ENCODE assay signal across 3 cellular contexts in the genomic region with DNA sequence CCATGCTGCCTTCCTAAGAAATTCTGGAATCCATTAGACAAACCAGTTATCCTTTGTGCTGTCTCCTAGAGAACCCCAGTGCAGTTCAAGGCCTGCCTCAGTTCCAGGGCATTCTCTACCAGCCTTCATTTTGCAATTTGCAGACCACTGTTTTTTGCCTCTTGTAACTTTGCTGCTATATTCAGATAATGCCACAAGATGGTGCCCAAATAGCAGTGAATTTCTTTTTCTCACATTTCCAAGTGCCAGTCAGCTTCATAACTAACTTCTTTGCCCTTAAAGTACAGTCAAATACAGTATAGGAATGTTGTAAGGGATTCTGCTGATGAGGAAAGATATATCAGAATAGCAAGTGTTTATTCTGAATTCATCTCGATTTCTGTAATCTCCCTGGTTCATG.
TF ChIP-seq lines count a peak whose summit lies in the region.

No MANE protein-coding gene starts in this region.

TF ChIP-seq in IMR-90, 13 proteins besides CTCF, POLR2A, EP300 and RAD21:
- TF ChIP-seq SMC3 (IDR thresholded peaks at IDR 0.05; ENCODE audit: low read depth, low read length) (peak; percentile 65), BHLHE40 (IDR thresholded peaks at IDR 0.05; ENCODE audit: low read depth, low read length) (no peak)

TF ChIP-seq in K562, 482 proteins besides CTCF, POLR2A, EP300 and RAD21:
- TF ChIP-seq PRPF4 (IDR thresholded peaks at IDR 0.05; ENCODE audit: insufficient read depth, low read depth, low read length, poor library complexity, severe bottlenecking) (no peak), HEY1 (CRISPR knock-in tag; IDR thresholded peaks at IDR 0.05; ENCODE audit: borderline replicate concordance) (no peak), DNMT1 (IDR thresholded peaks at IDR 0.05) (no peak), U2AF2 (optimal IDR thresholded peaks at IDR 0.05; ENCODE audit: low read depth, low read length) (no peak), ZBTB8A (IDR thresholded peaks at IDR 0.05; ENCODE audit: partially characterized antibody) (no peak), NFRKB (IDR thresholded peaks at IDR 0.05; ENCODE audit: low read depth) (no peak), ZNF561 (CRISPR knock-in tag; conservative IDR thresholded peaks at IDR 0.05) (no peak)
- TF ChIP-seq, protein P1, sequence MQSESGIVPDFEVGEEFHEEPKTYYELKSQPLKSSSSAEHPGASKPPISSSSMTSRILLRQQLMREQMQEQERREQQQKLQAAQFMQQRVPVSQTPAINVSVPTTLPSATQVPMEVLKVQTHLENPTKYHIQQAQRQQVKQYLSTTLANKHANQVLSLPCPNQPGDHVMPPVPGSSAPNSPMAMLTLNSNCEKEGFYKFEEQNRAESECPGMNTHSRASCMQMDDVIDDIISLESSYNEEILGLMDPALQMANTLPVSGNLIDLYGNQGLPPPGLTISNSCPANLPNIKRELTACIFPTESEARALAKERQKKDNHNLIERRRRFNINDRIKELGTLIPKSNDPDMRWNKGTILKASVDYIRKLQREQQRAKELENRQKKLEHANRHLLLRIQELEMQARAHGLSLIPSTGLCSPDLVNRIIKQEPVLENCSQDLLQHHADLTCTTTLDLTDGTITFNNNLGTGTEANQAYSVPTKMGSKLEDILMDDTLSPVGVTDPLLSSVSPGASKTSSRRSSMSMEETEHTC (IDR thresholded peaks at IDR 0.05), result no peak
- TF ChIP-seq, protein P2, sequence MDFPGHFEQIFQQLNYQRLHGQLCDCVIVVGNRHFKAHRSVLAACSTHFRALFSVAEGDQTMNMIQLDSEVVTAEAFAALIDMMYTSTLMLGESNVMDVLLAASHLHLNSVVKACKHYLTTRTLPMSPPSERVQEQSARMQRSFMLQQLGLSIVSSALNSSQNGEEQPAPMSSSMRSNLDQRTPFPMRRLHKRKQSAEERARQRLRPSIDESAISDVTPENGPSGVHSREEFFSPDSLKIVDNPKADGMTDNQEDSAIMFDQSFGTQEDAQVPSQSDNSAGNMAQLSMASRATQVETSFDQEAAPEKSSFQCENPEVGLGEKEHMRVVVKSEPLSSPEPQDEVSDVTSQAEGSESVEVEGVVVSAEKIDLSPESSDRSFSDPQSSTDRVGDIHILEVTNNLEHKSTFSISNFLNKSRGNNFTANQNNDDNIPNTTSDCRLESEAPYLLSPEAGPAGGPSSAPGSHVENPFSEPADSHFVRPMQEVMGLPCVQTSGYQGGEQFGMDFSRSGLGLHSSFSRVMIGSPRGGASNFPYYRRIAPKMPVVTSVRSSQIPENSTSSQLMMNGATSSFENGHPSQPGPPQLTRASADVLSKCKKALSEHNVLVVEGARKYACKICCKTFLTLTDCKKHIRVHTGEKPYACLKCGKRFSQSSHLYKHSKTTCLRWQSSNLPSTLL (IDR thresholded peaks at IDR 0.05), result no peak
- TF ChIP-seq, protein P3, sequence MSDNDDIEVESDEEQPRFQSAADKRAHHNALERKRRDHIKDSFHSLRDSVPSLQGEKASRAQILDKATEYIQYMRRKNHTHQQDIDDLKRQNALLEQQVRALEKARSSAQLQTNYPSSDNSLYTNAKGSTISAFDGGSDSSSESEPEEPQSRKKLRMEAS (CRISPR knock-in tag; IDR thresholded peaks at IDR 0.05), result no peak
- TF ChIP-seq, protein P4, sequence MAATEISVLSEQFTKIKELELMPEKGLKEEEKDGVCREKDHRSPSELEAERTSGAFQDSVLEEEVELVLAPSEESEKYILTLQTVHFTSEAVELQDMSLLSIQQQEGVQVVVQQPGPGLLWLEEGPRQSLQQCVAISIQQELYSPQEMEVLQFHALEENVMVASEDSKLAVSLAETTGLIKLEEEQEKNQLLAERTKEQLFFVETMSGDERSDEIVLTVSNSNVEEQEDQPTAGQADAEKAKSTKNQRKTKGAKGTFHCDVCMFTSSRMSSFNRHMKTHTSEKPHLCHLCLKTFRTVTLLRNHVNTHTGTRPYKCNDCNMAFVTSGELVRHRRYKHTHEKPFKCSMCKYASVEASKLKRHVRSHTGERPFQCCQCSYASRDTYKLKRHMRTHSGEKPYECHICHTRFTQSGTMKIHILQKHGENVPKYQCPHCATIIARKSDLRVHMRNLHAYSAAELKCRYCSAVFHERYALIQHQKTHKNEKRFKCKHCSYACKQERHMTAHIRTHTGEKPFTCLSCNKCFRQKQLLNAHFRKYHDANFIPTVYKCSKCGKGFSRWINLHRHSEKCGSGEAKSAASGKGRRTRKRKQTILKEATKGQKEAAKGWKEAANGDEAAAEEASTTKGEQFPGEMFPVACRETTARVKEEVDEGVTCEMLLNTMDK (IDR thresholded peaks at IDR 0.05; ENCODE audit: borderline replicate concordance, insufficient read depth, low read depth, low read length, poor library complexity, severe bottlenecking), result no peak

TF ChIP-seq in liver, 16 proteins besides CTCF, POLR2A, EP300 and RAD21:
- TF ChIP-seq GABPA (IDR thresholded peaks at IDR 0.05 in 1 of 2, conservative IDR thresholded peaks at IDR 0.05 in 1 of 2) (no peak), EGR1 (IDR thresholded peaks at IDR 0.05; ENCODE audit: low read depth in 2 of 2) (no peak), NR2F2 (IDR thresholded peaks at IDR 0.05) (no peak), FOXA1 (IDR thresholded peaks at IDR 0.05) (no peak), HNF4A (conservative IDR thresholded peaks at IDR 0.05) (no peak), TAF1 (conservative IDR thresholded peaks at IDR 0.05) (no peak), FOXA2 (IDR thresholded peaks at IDR 0.05) (no peak), HNF4G (IDR thresholded peaks at IDR 0.05) (no peak), JUND (IDR thresholded peaks at IDR 0.05) (no peak)
- TF ChIP-seq, protein P5, sequence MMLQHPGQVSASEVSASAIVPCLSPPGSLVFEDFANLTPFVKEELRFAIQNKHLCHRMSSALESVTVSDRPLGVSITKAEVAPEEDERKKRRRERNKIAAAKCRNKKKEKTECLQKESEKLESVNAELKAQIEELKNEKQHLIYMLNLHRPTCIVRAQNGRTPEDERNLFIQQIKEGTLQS (IDR thresholded peaks at IDR 0.05), result no peak
- TF ChIP-seq, protein P6, sequence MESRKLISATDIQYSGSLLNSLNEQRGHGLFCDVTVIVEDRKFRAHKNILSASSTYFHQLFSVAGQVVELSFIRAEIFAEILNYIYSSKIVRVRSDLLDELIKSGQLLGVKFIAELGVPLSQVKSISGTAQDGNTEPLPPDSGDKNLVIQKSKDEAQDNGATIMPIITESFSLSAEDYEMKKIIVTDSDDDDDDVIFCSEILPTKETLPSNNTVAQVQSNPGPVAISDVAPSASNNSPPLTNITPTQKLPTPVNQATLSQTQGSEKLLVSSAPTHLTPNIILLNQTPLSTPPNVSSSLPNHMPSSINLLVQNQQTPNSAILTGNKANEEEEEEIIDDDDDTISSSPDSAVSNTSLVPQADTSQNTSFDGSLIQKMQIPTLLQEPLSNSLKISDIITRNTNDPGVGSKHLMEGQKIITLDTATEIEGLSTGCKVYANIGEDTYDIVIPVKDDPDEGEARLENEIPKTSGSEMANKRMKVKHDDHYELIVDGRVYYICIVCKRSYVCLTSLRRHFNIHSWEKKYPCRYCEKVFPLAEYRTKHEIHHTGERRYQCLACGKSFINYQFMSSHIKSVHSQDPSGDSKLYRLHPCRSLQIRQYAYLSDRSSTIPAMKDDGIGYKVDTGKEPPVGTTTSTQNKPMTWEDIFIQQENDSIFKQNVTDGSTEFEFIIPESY (IDR thresholded peaks at IDR 0.05), result no peak
- TF ChIP-seq, protein P3 (IDR thresholded peaks at IDR 0.05), result no peak
